13 cellular contexts compared by ENCODE assay signal in the genomic region with DNA sequence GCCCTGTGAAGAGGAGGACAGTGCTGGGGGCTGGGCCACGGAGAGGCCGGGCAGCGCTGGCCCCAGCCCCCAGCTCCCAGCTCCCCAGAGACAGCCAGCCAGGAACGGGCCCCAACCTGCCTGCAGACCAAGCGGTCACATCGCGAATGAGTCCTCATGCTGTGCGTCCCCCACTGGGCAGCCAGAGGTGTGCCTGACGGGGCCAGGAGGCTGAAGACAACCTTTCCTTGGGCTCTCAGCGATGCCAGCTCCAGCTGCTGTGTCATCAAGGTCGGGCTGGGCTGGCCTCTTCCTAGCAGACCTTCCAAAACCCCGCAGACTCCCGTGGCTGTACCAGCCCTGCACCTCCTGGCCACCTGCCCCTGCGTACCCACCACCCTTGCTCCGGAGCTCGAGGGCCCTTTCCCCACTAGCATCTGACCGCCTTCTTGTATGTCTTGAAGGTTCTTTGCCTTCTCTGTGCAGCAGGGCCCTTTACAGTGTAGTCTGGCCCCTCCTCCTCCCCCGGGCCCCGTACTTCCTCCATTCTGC.
DNase-seq lines count a peak whose midpoint lies in the region; ATAC-seq and TF ChIP-seq lines count a peak whose summit lies in the region.
"Had no signal": no experiment of that assay in that cellular context is flagged by ENCODE, and none has a peak within 500 bp of the region (broad histone marks: within the 10 kb centered on the region; RNA-seq: fewer than 3 reads in every experiment).

No MANE protein-coding gene starts in this region.

- H3K4me2 ChIP-seq in BLaER1: peak overlapping the region; percentile 36

- H3K4me3 ChIP-seq in BLaER1 (no peak overlapping the region), RWPE2 (ENCODE audit: severe bottlenecking) (no peak overlapping the region)
- H3K4me3 ChIP-seq: gastroesophageal sphincter had no signal

- H4K20me1 ChIP-seq in BLaER1: peaks cover 8% of the 10 kb centered on the region; the same call in 1 of the 2 replicates

- no peaks in the 10 kb centered on the region for H3K4me1 Mint-ChIP-seq in HFFc6 (ENCODE audit: low read depth)

- POLR2A ChIA-PET in HEK293T (lab: Yijun Ruan, JAX) (no interaction called here), GM10248 (lab: Yijun Ruan, JAX) (no interaction called here)

- peaks cover 9% of the 10 kb centered on the region; the same call in 1 of the 2 replicates for H3K9me3 Mint-ChIP-seq in HFFc6
- H3K9me3 Mint-ChIP-seq: stimulated activated naive CD8-positive, alpha-beta T cell treated with anti-CD3 and anti-CD28 coated beads, Interleukin-15, amount 100 ng/mL, for 72 hours had no signal

- DNase-seq in RWPE2 (ENCODE audit: low spot score) (peak; percentile 54), cardiac septum (ENCODE audit: low spot score) (peak; percentile 69), posterior vena cava (ENCODE audit: low spot score) (peak; percentile 74), HFFc6 (no peak), HEK293T (ENCODE audit: extremely low spot score) (no peak), GM10248 (ENCODE audit: extremely low spot score) (no peak)
- DNase-seq: IMR-90, NCI-H774 had no signal

- H3K27ac Mint-ChIP-seq in HFFc6: no peak overlapping the region
- H3K27ac Mint-ChIP-seq: stimulated activated naive CD8-positive, alpha-beta T cell treated with anti-CD3 and anti-CD28 coated beads, Interleukin-15, amount 100 ng/mL, for 72 hours had no signal

- CTCF ChIA-PET in HEK293T (lab: Yijun Ruan, JAX) (no interaction called here), GM10248 (lab: Yijun Ruan, JAX) (no interaction called here)

- intact Hi-C loops in cardiac septum (cut with DNase I): no loop called here
- intact Hi-C loops in posterior vena cava (cut with DNase I): no loop called here

- peaks cover 46% of the 10 kb centered on the region for H3K27me3 Mint-ChIP-seq in HFFc6 (ENCODE audit: insufficient read depth)
- H3K27me3 Mint-ChIP-seq: stimulated activated naive CD8-positive, alpha-beta T cell treated with anti-CD3 and anti-CD28 coated beads, Interleukin-15, amount 100 ng/mL, for 72 hours had no signal

- H3K4me3 Mint-ChIP-seq in HFFc6: no peak overlapping the region
- H3K4me3 Mint-ChIP-seq: stimulated activated naive CD8-positive, alpha-beta T cell treated with anti-CD3 and anti-CD28 coated beads, Interleukin-15, amount 100 ng/mL, for 72 hours had no signal

- peaks cover 3% of the 10 kb centered on the region; the same call in 1 of the 2 replicates for H3K9me3 ChIP-seq in BLaER1
- no peaks in the 10 kb centered on the region for H3K9me3 ChIP-seq in RWPE2 (ENCODE audit: severe bottlenecking)
- H3K9me3 ChIP-seq: gastroesophageal sphincter had no signal

- H3K36me3 ChIP-seq in BLaER1 (no peaks in the 10 kb centered on the region), RWPE2 (ENCODE audit: low read depth) (no peaks in the 10 kb centered on the region)
- H3K36me3 ChIP-seq: gastroesophageal sphincter had no signal

- peaks cover 87% of the 10 kb centered on the region for H3K4me1 ChIP-seq in BLaER1
- H3K4me1 ChIP-seq in RWPE2 (ENCODE audit: insufficient read depth, poor library complexity, severe bottlenecking): no peaks in the 10 kb centered on the region

- TF ChIP-seq CTCF in RWPE2 (IDR thresholded peaks at IDR 0.05; ENCODE audit: poor library complexity, severe bottlenecking) (no peak), HFFc6 (IDR thresholded peaks at IDR 0.05) (no peak), GM10248 (IDR thresholded peaks at IDR 0.05; ENCODE audit: control extremely low read depth, extremely low read depth, low read depth, missing control alignments) (no peak)

- no peak overlapping the region for H3K9ac ChIP-seq in BLaER1

- H3K27me3 ChIP-seq in BLaER1: no peaks in the 10 kb centered on the region
- H3K27me3 ChIP-seq in RWPE2 (ENCODE audit: insufficient read depth, poor library complexity, severe bottlenecking): no peaks in the 10 kb centered on the region
- H3K27me3 ChIP-seq: gastroesophageal sphincter had no signal

- no peaks in the 10 kb centered on the region for H3K36me3 Mint-ChIP-seq in HFFc6 (ENCODE audit: low read depth)

- no peak overlapping the region for H3K27ac ChIP-seq in BLaER1
- no peak overlapping the region for H3K27ac ChIP-seq in RWPE2 (ENCODE audit: poor library complexity, severe bottlenecking)
- H3K27ac ChIP-seq: gastroesophageal sphincter had no signal

- ATAC-seq in RWPE2 (ENCODE audit: low read depth): no peak
- ATAC-seq in GM18907 (IDR thresholded peaks at IDR 0.05; ENCODE audit: unreplicated experiment): no peak
- ATAC-seq: gastroesophageal sphincter; Panc1; stimulated activated naive CD8-positive, alpha-beta T cell treated with anti-CD3 and anti-CD28 coated beads, Interleukin-15, amount 100 ng/mL, for 72 hours had no signal

TF ChIP-seq in HEK293T, 16 proteins besides CTCF, POLR2A, EP300 and RAD21:
- TF ChIP-seq CTBP1 (IDR thresholded peaks at IDR 0.05; ENCODE audit: borderline replicate concordance): no peak
- no peak for TF ChIP-seq TARDBP (IDR thresholded peaks at IDR 0.05)
- TF ChIP-seq FOXK2 (IDR thresholded peaks at IDR 0.05): no peak
- TF ChIP-seq FOXA1 (IDR thresholded peaks at IDR 0.05): no peak
- TF ChIP-seq NFRKB (IDR thresholded peaks at IDR 0.05): no peak
- no peak for TF ChIP-seq LEF1 (IDR thresholded peaks at IDR 0.05; ENCODE audit: borderline replicate concordance)
- no peak for TF ChIP-seq ZNF384 (IDR thresholded peaks at IDR 0.05)

Comparison
In these comparisons a context has a peak if more than half of its experiments do, and no peak if none do; other contexts are left out.
1. DNase-seq: peak in RWPE2 (single experiment), cardiac septum (single experiment) and posterior vena cava (single experiment); none in HFFc6 (single experiment), HEK293T (single experiment) and GM10248 (single experiment).